In the genomic region with DNA sequence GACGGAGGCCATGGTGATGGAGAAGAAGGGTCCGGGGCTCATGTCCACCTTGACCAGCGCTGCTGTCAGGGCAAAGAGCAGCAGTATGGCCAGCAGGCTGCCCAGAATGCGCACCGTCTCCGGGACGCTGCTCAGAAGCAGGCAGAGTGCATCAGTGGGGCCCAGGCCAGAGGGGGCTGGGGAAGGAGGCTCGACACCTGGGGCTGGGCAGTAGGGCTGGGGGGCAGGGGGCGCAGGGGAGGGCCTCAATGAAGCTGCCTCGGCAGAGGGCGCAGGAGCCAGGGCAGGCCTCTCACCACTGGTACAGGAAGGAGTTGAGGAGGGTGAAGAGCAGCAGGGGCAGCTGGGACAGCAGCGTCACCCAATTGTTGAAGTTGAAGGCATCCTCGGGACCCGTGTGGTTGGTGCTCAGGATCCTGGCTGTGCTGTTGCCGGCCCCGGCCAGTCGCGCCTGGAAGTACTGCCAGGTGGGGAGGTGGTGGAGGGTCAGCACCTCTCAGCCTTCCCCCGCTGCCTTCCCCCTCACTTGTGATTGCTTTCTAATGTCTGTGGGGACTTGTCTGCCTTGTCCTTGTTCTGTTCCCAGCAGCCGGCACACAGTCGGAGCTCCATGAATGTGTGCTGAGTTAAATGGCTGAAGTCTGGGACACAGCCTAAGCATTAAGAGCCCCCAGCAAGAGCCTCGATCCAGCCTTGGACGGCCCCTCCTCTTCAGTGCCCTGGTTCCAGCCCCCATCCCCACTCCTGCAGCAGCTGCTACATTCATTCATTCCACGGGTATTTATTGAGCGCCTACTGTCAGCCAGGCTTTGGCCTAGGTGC, we compare ENCODE assay signal across 16 cellular contexts. TPM values are rescaled to one million over a fixed set of nuclear protein-coding genes. Genes with fewer than 3 reads are reported as not detected.
DNase-seq lines count a peak whose midpoint lies in the region; ATAC-seq and TF ChIP-seq lines count a peak whose summit lies in the region.
"Had no signal": no experiment of that assay in that cellular context is flagged by ENCODE, and none has a peak within 500 bp of the region (broad histone marks: within the 10 kb centered on the region; RNA-seq: fewer than 3 reads in every experiment).

No MANE protein-coding gene starts in this region.

- no peaks in the 10 kb centered on the region for H3K9me3 Mint-ChIP-seq in activated B cell treated with CpG ODN at 0.5 μM for 24 hours

- H3K27ac ChIP-seq in left ventricle myocardium inferior (replicated peaks) (peak overlapping the region; percentile 95), heart left ventricle (peak overlapping the region in 3 of 12 donors; percentile 85 to 92 (median 89)), spleen (no peak overlapping the region)
- H3K27ac ChIP-seq: foreskin keratinocyte, SJSA1 had no signal

- H3K4me3 ChIP-seq in left ventricle myocardium inferior = peak overlapping the region; percentile 86
- H3K4me3 ChIP-seq in heart left ventricle = no peak overlapping the region
- peak overlapping the region; percentile 45; the same call in 1 of the 2 replicates for H3K4me3 ChIP-seq in iPS-18c (ENCODE audit: insufficient read depth, low read depth, low read length)
- no peak overlapping the region for H3K4me3 ChIP-seq in spleen
- H3K4me3 ChIP-seq: SJSA1 had no signal

- H3K27me3 ChIP-seq in left ventricle myocardium inferior (ENCODE audit: low read depth) (peaks cover 36% of the 10 kb centered on the region), heart left ventricle (peaks cover 0 to 30% (median 9%) of the 10 kb centered on the region in 9 donors), spleen (replicated peaks in 1 of 7) (peaks cover 0 to 27% (median 3%) of the 10 kb centered on the region in 7 donors)

- no peaks in the 10 kb centered on the region for H3K9me3 ChIP-seq in left ventricle myocardium inferior (replicated peaks)
- no peaks in the 10 kb centered on the region for H3K9me3 ChIP-seq in heart left ventricle
- no peaks in the 10 kb centered on the region for H3K9me3 ChIP-seq in iPS-18c (ENCODE audit: control insufficient read depth, insufficient read depth, low read length)
- H3K9me3 ChIP-seq in spleen = no peaks in the 10 kb centered on the region
- H3K9me3 ChIP-seq: SJSA1 had no signal

- TF ChIP-seq CTCF in left ventricle myocardium inferior (IDR thresholded peaks at IDR 0.05; ENCODE audit: borderline replicate concordance) = no peak
- TF ChIP-seq CTCF in heart left ventricle (IDR thresholded peaks at IDR 0.05) = no peak
- no peak for TF ChIP-seq CTCF in activated B cell treated with CpG ODN at 0.5 μM for 24 hours (IDR thresholded peaks at IDR 0.05)
- TF ChIP-seq CTCF in spleen (IDR thresholded peaks at IDR 0.05 in 8 of 11, conservative IDR thresholded peaks at IDR 0.05 in 3 of 11) = no peak

- intact Hi-C loops in left ventricle myocardium inferior (cut with micrococcal nuclease) = no loop called here
- intact Hi-C loops in heart left ventricle (cut with DNase I) = no loop called here
- intact Hi-C loops in activated B cell treated with CpG ODN at 0.5 μM for 24 hours (cut with micrococcal nuclease) = no loop called here
- intact Hi-C loops in spleen (cut with DNase I; ENCODE audit: low total_unique reads) = no loop called here

- H3K36me3 ChIP-seq in left ventricle myocardium inferior (peaks cover 8% of the 10 kb centered on the region), heart left ventricle (peaks cover 0 to 4% (median 0%) of the 10 kb centered on the region in 9 donors), spleen (no peaks in the 10 kb centered on the region)
- H3K36me3 ChIP-seq: SJSA1 had no signal

- no peak for ATAC-seq in heart left ventricle
- no peak for ATAC-seq in activated B cell treated with CpG ODN at 0.5 μM for 24 hours (ENCODE audit: low read depth)
- no peak for ATAC-seq in HG03097 (IDR thresholded peaks at IDR 0.05; ENCODE audit: low FRiP score, unreplicated experiment)
- no peak for ATAC-seq in GM19324 (IDR thresholded peaks at IDR 0.05; ENCODE audit: low FRiP score, unreplicated experiment)
- no peak for ATAC-seq in HG02759 (IDR thresholded peaks at IDR 0.05; ENCODE audit: unreplicated experiment)
- ATAC-seq: foreskin keratinocyte had no signal

- POLR2A ChIA-PET in activated B cell treated with CpG ODN at 0.5 μM for 24 hours (lab: Charles Lee) = interaction anchor here (3.2 kb wide), 1 partner anchor 57 kb away, joined by 24 read pairs; no protein-coding TSS in a partner anchor

- TF ChIP-seq POLR2A in heart left ventricle (IDR thresholded peaks at IDR 0.05) = no peak
- no peak for TF ChIP-seq POLR2A in spleen (IDR thresholded peaks at IDR 0.05)

- peaks cover 15% of the 10 kb centered on the region for H3K4me1 Mint-ChIP-seq in activated B cell treated with CpG ODN at 0.5 μM for 24 hours

- 81 to 87% (median 84%) methylated on average over 14 to 25 of the region's 25 CpGs for WGBS in heart left ventricle, 4 donors
- 84 to 92% (median 91%) methylated on average over 24 to 25 of the region's 25 CpGs for WGBS in spleen, 5 donors

- peak overlapping the region; percentile 57 for H3K27ac Mint-ChIP-seq in activated B cell treated with CpG ODN at 0.5 μM for 24 hours

- DNase-seq in left ventricle myocardium inferior = no peak
- no peak for DNase-seq in heart left ventricle
- DNase-seq in activated B cell treated with CpG ODN at 0.5 μM for 24 hours = no peak
- peak; percentile 66 for DNase-seq in spleen
- DNase-seq: activated CD4-positive, CD25-positive, alpha-beta regulatory T cell; activated naive CD4-positive, alpha-beta T cell; foreskin keratinocyte; NCI-H1417 had no signal

- H3K4me3 Mint-ChIP-seq in activated B cell treated with CpG ODN at 0.5 μM for 24 hours = peak overlapping the region; percentile 53

- no peaks in the 10 kb centered on the region for H3K27me3 Mint-ChIP-seq in activated B cell treated with CpG ODN at 0.5 μM for 24 hours

- peaks cover 48% of the 10 kb centered on the region for H3K4me1 ChIP-seq in left ventricle myocardium inferior
- peaks cover 0 to 48% (median 23%) of the 10 kb centered on the region in 12 donors for H3K4me1 ChIP-seq in heart left ventricle
- peaks cover 0 to 28% (median 17%) of the 10 kb centered on the region in 6 donors for H3K4me1 ChIP-seq in spleen
- H3K4me1 ChIP-seq: foreskin keratinocyte had no signal

- CTCF ChIA-PET in activated B cell treated with CpG ODN at 0.5 μM for 24 hours (lab: Charles Lee) = interaction anchor here (0.9 to 1.0 kb wide), 2 partner anchors 17 to 20 kb away, joined by 3 read pairs; no protein-coding TSS in a partner anchor

- H3K36me3 Mint-ChIP-seq in activated B cell treated with CpG ODN at 0.5 μM for 24 hours (ENCODE audit: low read depth) = peaks cover 5% of the 10 kb centered on the region

RNA-seq across cellular contexts. Expression of gene SLC29A2, which starts 2.3 kb away (rescaled TPM):
- 14.6 TPM for total RNA-seq in left ventricle myocardium inferior
- 10 to 100 TPM in 6 of 9 donors, 1 to 10 TPM in 3; 6.8 to 30.9 (median 13.1) TPM for total RNA-seq in heart left ventricle
- 10 to 100 TPM; 18.2 to 29.7 TPM for polyA plus RNA-seq in heart left ventricle
- total RNA-seq in activated B cell treated with CpG ODN at 0.5 μM for 24 hours = 13.5 and 17.1 TPM in 2 replicates
- 1 to 10 TPM; 1.9 to 5.0 (median 4.0) TPM for total RNA-seq in spleen
- polyA plus RNA-seq in spleen = 1 to 10 TPM; 4.8 to 8.4 (median 7.4) TPM
- total RNA-seq: SJSA1 had no signal

RNA-seq across cellular contexts. Expression of gene B4GAT1, which starts 21.9 kb away (rescaled TPM):
- total RNA-seq in left ventricle myocardium inferior (52.9 TPM), heart left ventricle (100 to 1,000 TPM in 1 of 9 donors, 10 to 100 TPM in 8; 37.3 to 109 (median 52.3) TPM), activated B cell treated with CpG ODN at 0.5 μM for 24 hours (1.9 TPM in 2 replicates), spleen (10 to 100 TPM in 5 of 7 donors, 1 to 10 TPM in 2; 6.3 to 23.4 (median 13.9) TPM)
- polyA plus RNA-seq in heart left ventricle (10 to 100 TPM; 37.2 to 54.0 TPM), spleen (1 to 10 TPM; 4.3 to 8.9 (median 8.7) TPM)

RNA-seq across cellular contexts. Expression of gene BRMS1, which starts 24.4 kb away (rescaled TPM):
- total RNA-seq in left ventricle myocardium inferior = 14.7 TPM
- total RNA-seq in heart left ventricle = 10 to 100 TPM in 8 of 9 donors, 1 to 10 TPM in 1; 9.7 to 39.2 (median 16.5) TPM
- polyA plus RNA-seq in heart left ventricle = 10 to 100 TPM; 24.7 to 77.4 TPM
- 56.9 and 59.2 TPM in 2 replicates for total RNA-seq in activated B cell treated with CpG ODN at 0.5 μM for 24 hours
- total RNA-seq in spleen = 10 to 100 TPM; 32.3 to 52.5 (median 37.2) TPM
- polyA plus RNA-seq in spleen = 10 to 100 TPM; 61.6 to 90.6 (median 83.0) TPM

RNA-seq across cellular contexts. Expression of gene RIN1, which starts 33.0 kb away (rescaled TPM):
- total RNA-seq in left ventricle myocardium inferior (1.0 TPM), heart left ventricle (1 to 10 TPM in 8 of 9 donors, under 1 TPM in 1; 0.99 to 5.2 (median 1.5) TPM), activated B cell treated with CpG ODN at 0.5 μM for 24 hours (0.76 and 0.98 TPM in 2 replicates), spleen (10 to 100 TPM in 1 of 7 donors, 1 to 10 TPM in 6; 5.7 to 10.9 (median 8.9) TPM)
- polyA plus RNA-seq in heart left ventricle (1 to 10 TPM; 1.3 to 2.9 TPM), spleen (1 to 10 TPM; 2.3 to 7.8 (median 7.0) TPM)

RNA-seq across cellular contexts. Expression of gene NPAS4, which starts 51.6 kb away (rescaled TPM):
- total RNA-seq in left ventricle myocardium inferior (not detected), heart left ventricle (under 1 TPM in 1 of 9 donors, not detected in 8; 0.75 TPM), activated B cell treated with CpG ODN at 0.5 μM for 24 hours (not detected in 2 replicates), spleen (under 1 TPM in 2 of 7 donors, not detected in 5; 0.25 to 0.72 TPM)
- polyA plus RNA-seq in heart left ventricle (under 1 TPM in 1 of 2 donors, not detected in 1; 0.04 TPM), spleen (under 1 TPM in 2 of 3 donors, not detected in 1; 0.11 to 0.22 TPM)
- total RNA-seq: foreskin keratinocyte, HT1080, lung microvascular endothelial cell, sciatic nerve had no signal
- polyA plus RNA-seq: foreskin keratinocyte had no signal

Comparison
In these comparisons a context has a peak if more than half of its experiments do, and no peak if none do; other contexts are left out.
1. H3K4me3 ChIP-seq: peak in left ventricle myocardium inferior (single experiment) and iPS-18c (single experiment); none in heart left ventricle (0 of 12) and spleen (0 of 8).